Comparison of ENCODE assay signal across 9 cellular contexts in genomic region chr13:36820222-36820621, GRCh38. TPM values are rescaled to one million over a fixed set of nuclear protein-coding genes. Genes with fewer than 3 reads are reported as not detected.
DNase-seq lines count a peak whose midpoint lies in the region; ATAC-seq, FAIRE-seq and TF ChIP-seq lines count a peak whose summit lies in the region.
"Had no signal": no experiment of that assay in that cellular context is flagged by ENCODE, and none has a peak within 500 bp of the region (broad histone marks: within the 10 kb centered on the region; RNA-seq: fewer than 3 reads in every experiment).

No MANE protein-coding gene starts in this region.

- no peak overlapping the region for H2BK120ac ChIP-seq in IMR-90 (ENCODE audit: low read depth, low read length)

- in situ Hi-C loops in IMR-90 (cut with MboI; ENCODE audit: low sequenced_read_pairs), result no loop called here

- no peak overlapping the region for H2AFZ ChIP-seq in IMR-90 (replicated peaks; ENCODE audit: low read length, poor library complexity)
- H2AFZ ChIP-seq in neuron (ENCODE audit: low read depth, low read length), result no peak overlapping the region

- peak; percentile 43 for DNase-seq in GM10248 (ENCODE audit: extremely low spot score)
- no peak for DNase-seq in IMR-90
- no peak for DNase-seq in bronchial epithelial cell (ENCODE audit: low read depth)
- no peak for DNase-seq in NCI-H1417 treated with DMSO at 0.1 percent for 48 hours (lab: John Stamatoyannopoulos, UW)
- DNase-seq in COLO668 (lab: John Stamatoyannopoulos, UW; ENCODE audit: unreplicated experiment), result no peak
- DNase-seq in omental fat pad (ENCODE audit: low spot score), result no peak

- CTCF ChIA-PET in GM10248 (lab: Yijun Ruan, JAX) (no interaction called here), IMR-90 (lab: Yijun Ruan, JAX) (no interaction called here)

- no peak overlapping the region for H2AK5ac ChIP-seq in IMR-90 (ENCODE audit: low read depth, low read length)

- H4K5ac ChIP-seq in IMR-90 (ENCODE audit: low read depth, low read length), result no peak overlapping the region

- H4K8ac ChIP-seq in IMR-90 (ENCODE audit: low read depth in 2 of 2, low read length in 2 of 2), result no peak overlapping the region

- no peak overlapping the region for H3K27ac ChIP-seq in IMR-90 (ENCODE audit: insufficient read depth, low read length)

- no peak for TF ChIP-seq RAD21 in IMR-90 (IDR thresholded peaks at IDR 0.05; ENCODE audit: low read length)

- H3K9me1 ChIP-seq in IMR-90 (ENCODE audit: insufficient read depth, low read length), result no peaks in the 10 kb centered on the region

- no CpG with 5 or more reads among the region's 4 CpGs for WGBS in IMR-90 (ENCODE audit: extremely low coverage in 2 of 2, insufficient read length in 1 of 2), 2 experiments

- dilution Hi-C loops in IMR-90 (cut with HindIII; ENCODE audit: low sequenced_read_pairs, unreplicated experiment), result no loop called here

- no peak for FAIRE-seq in bronchial epithelial cell (lab: Jason Lieb, UNC)
- FAIRE-seq: TTC549 had no signal

- peaks cover 11 to 27% of the 10 kb centered on the region in 2 experiments for H3K79me1 ChIP-seq in IMR-90 (ENCODE audit: low read depth in 1 of 2, low read length in 2 of 2)

- no peak overlapping the region for H2BK15ac ChIP-seq in IMR-90 (ENCODE audit: low read depth, low read length)

- no peaks in the 10 kb centered on the region; the same call in 1 of the 2 replicates for H4K20me1 ChIP-seq in IMR-90 (ENCODE audit: insufficient read depth, low read length)

- H3K4me2 ChIP-seq in IMR-90 (ENCODE audit: low read depth, low read length), result peak overlapping the region; percentile 92

- no peak overlapping the region for H3K14ac ChIP-seq in IMR-90 (replicated peaks; ENCODE audit: low read depth, low read length)

- no peaks in the 10 kb centered on the region for H3K27me3 ChIP-seq in IMR-90 (ENCODE audit: control insufficient read depth, insufficient read depth, low read length)
- no peaks in the 10 kb centered on the region for H3K27me3 ChIP-seq in bronchial epithelial cell (ENCODE audit: control insufficient read depth, insufficient read depth, low read length)
- H3K27me3 ChIP-seq in neuron (ENCODE audit: insufficient read depth, low read length), result no peaks in the 10 kb centered on the region

- intact Hi-C loops in IMR-90 (cut with micrococcal nuclease), result no loop called here

- POLR2A ChIA-PET in GM10248 (lab: Yijun Ruan, JAX) (interaction anchor here (0.7 kb wide), 1 partner anchor 180 kb away, joined by 5 read pairs; the partner anchor contains the start of gene EXOSC8), IMR-90 (lab: Charles Lee; ENCODE audit: unreplicated experiment) (no interaction called here)

- no peak overlapping the region for H2BK20ac ChIP-seq in IMR-90 (ENCODE audit: low read depth, low read length)

- no TSS peak for BruUV-seq in IMR-90 (replicated peaks; lab: Mats Ljungman, UMichigan)

- ATAC-seq in GM21526 (IDR thresholded peaks at IDR 0.05; ENCODE audit: low FRiP score, unreplicated experiment) (peak; percentile 56), IMR-90 (ENCODE audit: low read depth) (no peak), omental fat pad (ENCODE audit: low FRiP score) (no peak)

- no peak for TF ChIP-seq CTCF in GM10248 (IDR thresholded peaks at IDR 0.05; ENCODE audit: control extremely low read depth, extremely low read depth, low read depth, missing control alignments)
- TF ChIP-seq CTCF in IMR-90 (conservative IDR thresholded peaks at IDR 0.05; ENCODE audit: low read depth, low read length), result no peak
- no peak for TF ChIP-seq CTCF in bronchial epithelial cell (IDR thresholded peaks at IDR 0.05; ENCODE audit: insufficient read depth, low read length, severe bottlenecking)
- TF ChIP-seq CTCF in omental fat pad (IDR thresholded peaks at IDR 0.05), result no peak

- no peaks in the 10 kb centered on the region for H3K4me1 ChIP-seq in IMR-90 (ENCODE audit: control insufficient read depth, insufficient read depth, low read length)
- H3K4me1 ChIP-seq in neuron (ENCODE audit: insufficient read depth, low read length), result peaks cover 13% of the 10 kb centered on the region

- H3K9me3 ChIP-seq in IMR-90 (ENCODE audit: control insufficient read depth, insufficient read depth, low read length), result no peaks in the 10 kb centered on the region
- no peaks in the 10 kb centered on the region for H3K9me3 ChIP-seq in neuron (ENCODE audit: low read length)

- no peak overlapping the region for H3K56ac ChIP-seq in IMR-90 (ENCODE audit: extremely low read depth, insufficient read depth, low read length)

- H3K36me3 ChIP-seq in IMR-90 (ENCODE audit: control insufficient read depth, insufficient read depth, low read length) (no peaks in the 10 kb centered on the region), bronchial epithelial cell (ENCODE audit: control insufficient read depth, insufficient read depth, low read length) (no peaks in the 10 kb centered on the region), neuron (ENCODE audit: insufficient read depth, low read length) (peaks cover 1% of the 10 kb centered on the region)

- no peak for TF ChIP-seq POLR2A in IMR-90 (IDR thresholded peaks at IDR 0.05; ENCODE audit: low read depth, low read length)

- peak overlapping the region; percentile 74; the same call in 1 of the 2 replicates for H3K23ac ChIP-seq in IMR-90 (ENCODE audit: low read depth, low read length)

- H2AK9ac ChIP-seq in IMR-90 (replicated peaks; ENCODE audit: low read depth, low read length, poor library complexity), result no peak overlapping the region

- no peak overlapping the region for H4K91ac ChIP-seq in IMR-90 (ENCODE audit: insufficient read depth, low read depth, low read length)

- H3K4me3 ChIP-seq in IMR-90 (ENCODE audit: insufficient read depth, low read depth, low read length), result peak overlapping the region; percentile 85; the same call in 1 of the 2 replicates
- H3K4me3 ChIP-seq in bronchial epithelial cell (ENCODE audit: low read depth, low read length), result peak overlapping the region; percentile 85
- peak overlapping the region; percentile 84 for H3K4me3 ChIP-seq in neuron (ENCODE audit: low read length)

- no peak overlapping the region for H3K4ac ChIP-seq in IMR-90 (ENCODE audit: low read depth, low read length)

- H3K9ac ChIP-seq in IMR-90 (ENCODE audit: low read depth, low read length), result no peak overlapping the region; the same call in 1 of the 2 replicates

- H2BK5ac ChIP-seq in IMR-90 (ENCODE audit: low read depth, low read length, poor library complexity, severe bottlenecking), result no peak overlapping the region

- H3K18ac ChIP-seq in IMR-90 (ENCODE audit: low read depth, low read length), result no peak overlapping the region

TF ChIP-seq in IMR-90, 13 proteins besides CTCF, POLR2A, EP300 and RAD21:
- TF ChIP-seq MAFK (IDR thresholded peaks at IDR 0.05; ENCODE audit: low read depth, low read length), result no peak
- no peak for TF ChIP-seq CEBPB (IDR thresholded peaks at IDR 0.05; ENCODE audit: low read depth, low read length)
- no peak for TF ChIP-seq USF2 (IDR thresholded peaks at IDR 0.05; ENCODE audit: low read depth, low read length)
- no peak for TF ChIP-seq BHLHE40 (IDR thresholded peaks at IDR 0.05; ENCODE audit: low read depth, low read length)
- no peak for TF ChIP-seq NFE2L2 (IDR thresholded peaks at IDR 0.05; ENCODE audit: low read depth, low read length)
- no peak for TF ChIP-seq MAZ (IDR thresholded peaks at IDR 0.05; ENCODE audit: borderline replicate concordance, low read depth, low read length)
- no peak for TF ChIP-seq RFX5 (IDR thresholded peaks at IDR 0.05; ENCODE audit: low read depth, low read length)
- TF ChIP-seq FOS (IDR thresholded peaks at IDR 0.05; ENCODE audit: low read depth, low read length), result no peak
- no peak for TF ChIP-seq RCOR1 (IDR thresholded peaks at IDR 0.05; ENCODE audit: insufficient replicate concordance, low read length)
- no peak for TF ChIP-seq ELK1 (IDR thresholded peaks at IDR 0.05; ENCODE audit: borderline replicate concordance, low read depth, low read length)
- TF ChIP-seq SMC3 (IDR thresholded peaks at IDR 0.05; ENCODE audit: low read depth, low read length), result no peak
- no peak for TF ChIP-seq MXI1 (IDR thresholded peaks at IDR 0.05; ENCODE audit: borderline replicate concordance, low read depth, low read length)
- no peak for TF ChIP-seq CHD1 (IDR thresholded peaks at IDR 0.05; ENCODE audit: low read depth, low read length)

RNA-seq across cellular contexts. Expression of gene RFXAP, which starts 1.2 kb away (rescaled TPM):
- total RNA-seq in IMR-90 (2012; rRNA removed) (0.54 and 0.83 TPM in 2 replicates), bronchial epithelial cell (0.53 and 1.5 TPM in 2 replicates), omental fat pad (1 to 10 TPM; 2.2 to 5.2 (median 3.9) TPM)
- polyA plus RNA-seq in IMR-90 (2012; rRNA removed), result 2.2 and 2.7 TPM in 2 replicates
- polyA plus RNA-seq in IMR-90 (2012; cell fraction: cytosol; rRNA removed), result 1.1 and 1.5 TPM in 2 replicates
- polyA plus RNA-seq in IMR-90 (2012; cell fraction: nucleus; rRNA removed; ENCODE audit: low replicate concordance), result 2.0 and 5.4 TPM in 2 replicates
